Comparison of ENCODE assay signal across 8 cellular contexts in the genomic region with DNA sequence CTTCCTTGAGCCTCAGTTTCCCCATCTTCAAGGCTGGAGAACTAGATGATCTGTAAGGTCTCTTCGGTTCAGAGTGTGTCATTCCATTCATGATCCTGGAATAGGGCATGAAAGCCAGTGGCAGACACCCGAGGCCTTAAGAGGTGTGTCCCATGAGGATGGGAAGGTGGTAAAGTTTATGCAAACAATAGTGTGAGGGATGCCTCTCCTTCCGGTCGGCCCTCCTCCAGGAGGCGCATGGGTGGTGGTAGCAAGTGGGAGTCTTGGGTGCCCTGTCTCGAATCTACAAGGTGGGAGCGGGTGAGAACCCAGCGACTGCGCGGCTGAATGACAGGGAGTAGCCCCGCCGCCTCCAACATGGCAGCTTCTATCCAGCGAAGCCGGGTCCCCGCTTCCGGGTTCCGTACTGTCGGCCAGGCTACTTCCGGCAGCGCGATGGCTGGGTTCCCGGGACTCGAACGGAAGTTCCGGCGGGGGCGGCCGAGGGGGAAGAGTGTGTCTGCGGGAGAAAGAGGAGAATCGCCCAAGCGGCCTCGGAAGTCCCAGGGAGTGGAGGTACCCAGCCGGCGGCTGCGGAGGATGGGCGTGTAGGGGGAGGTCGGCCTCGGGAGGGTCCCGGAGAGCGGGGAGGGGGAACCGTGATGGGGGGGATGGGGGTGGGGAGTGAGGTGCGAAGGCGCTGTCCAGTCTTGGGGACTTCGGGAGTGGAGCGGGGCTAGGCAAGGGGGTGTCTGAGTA. TPM values are rescaled to one million over a fixed set of nuclear protein-coding genes. Genes with fewer than 3 reads are reported as not detected.
DNase-seq lines count a peak whose midpoint lies in the region; ATAC-seq and TF ChIP-seq lines count a peak whose summit lies in the region.

Gene LYPLA2 (plus strand): TSS at position 450 of the 738 bp plus-strand sequence. CDS start 1,538 bp downstream, outside the sequence.

- WGBS in urinary bladder, result 1% methylated on average over 45 of the region's 45 CpGs

- no peaks in the 10 kb centered on the region for H3K4me1 ChIP-seq in urinary bladder (ENCODE audit: insufficient read depth)

- TF ChIP-seq CTCF in GM10266 (IDR thresholded peaks at IDR 0.05; ENCODE audit: control insufficient read depth, insufficient read depth, low read depth, missing control alignments), result no peak

- H3K36me3 ChIP-seq in urinary bladder (ENCODE audit: insufficient read depth), result no peaks in the 10 kb centered on the region

- DNase-seq in GM10266 (ENCODE audit: extremely low spot score), result peak; percentile 90
- peak; percentile 51 for DNase-seq in NCI-H1694 (lab: John Stamatoyannopoulos, UW)
- peak; percentile 97 for DNase-seq in left ventricle myocardium superior
- peak; percentile 63 for DNase-seq in pulmonary artery endothelial cell (ENCODE audit: low read depth, low spot score)

- peak within 1 kb of the TSS; percentile 74 for H3K27ac ChIP-seq in angular gyrus (ENCODE audit: low read depth, low read length)
- H3K27ac ChIP-seq in urinary bladder (ENCODE audit: low read depth), result peak within 1 kb of the TSS; percentile 34

- ATAC-seq in HG02623 (IDR thresholded peaks at IDR 0.05; ENCODE audit: unreplicated experiment), result peak; percentile 62
- ATAC-seq in left ventricle myocardium superior, result peak; percentile 92

- intact Hi-C loops in T-helper 2 cell treated with Interferon-gamma antibody and Interleukin-4, amounts not matched to agents 100 ng/mL and 5 ng/mL, for 36 hours (cut with micrococcal nuclease), result loop anchor here (1.0 kb wide), 3 partner anchors 9 to 168 kb away; partner anchors contain the start of genes GALE, PITHD1 and PNRC2
- intact Hi-C loops in left ventricle myocardium superior (cut with micrococcal nuclease), result no loop called here

- H3K4me3 ChIP-seq in urinary bladder (ENCODE audit: low read depth, low read length), result peak within 1 kb of the TSS; percentile 83

RNA-seq across cellular contexts. Expression of gene LYPLA2, which starts in this region (rescaled TPM):
- 85.5 and 86.7 TPM in 2 replicates for total RNA-seq in T-helper 2 cell treated with Interferon-gamma antibody and Interleukin-4, amounts not matched to agents 100 ng/mL and 5 ng/mL, for 36 hours
- total RNA-seq in left ventricle myocardium superior (28.9 TPM), pulmonary artery endothelial cell (97.6 and 110 TPM in 2 replicates), urinary bladder (15.8 TPM)
- polyA plus RNA-seq in urinary bladder, result 40.6 TPM

Comparison
In these comparisons a context has a peak if more than half of its experiments do, and no peak if none do; other contexts are left out.
1. Peak in every context shown above with its lines: DNase-seq, ATAC-seq, H3K4me3 ChIP-seq and H3K27ac ChIP-seq.